ENCODE assay signal across 2 cellular contexts in the genomic region with DNA sequence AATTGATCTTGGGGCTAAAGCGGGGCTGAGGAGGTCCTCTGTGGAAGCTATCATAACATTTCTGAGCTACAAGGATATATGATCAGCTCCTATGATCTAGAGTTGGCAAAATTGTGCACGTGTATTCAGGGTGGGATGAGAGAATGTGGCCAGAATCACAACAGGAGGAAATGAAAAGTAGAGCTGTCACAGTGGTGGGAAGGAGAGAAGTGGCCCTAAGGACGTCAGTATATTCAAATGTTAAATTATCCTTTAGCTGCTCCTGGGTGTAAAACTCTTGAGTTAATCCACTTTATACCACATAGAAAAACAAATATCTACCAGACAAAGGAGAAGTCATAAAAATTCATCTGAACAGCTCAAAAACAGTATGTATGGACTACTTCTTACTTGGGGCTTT.
TF ChIP-seq lines count a peak whose summit lies in the region.

No MANE protein-coding gene starts in this region.

TF ChIP-seq in GM23338, 12 proteins besides CTCF, POLR2A, EP300 and RAD21:
- TF ChIP-seq JUNB (IDR thresholded peaks at IDR 0.05; ENCODE audit: unreplicated experiment) (no peak), EZH2 (IDR thresholded peaks at IDR 0.05; ENCODE audit: low read depth, unreplicated experiment) (no peak), ZNF114 (CRISPR knock-in tag; IDR thresholded peaks at IDR 0.05) (no peak), NANOG (IDR thresholded peaks at IDR 0.05; ENCODE audit: borderline replicate concordance) (no peak), POLR2AphosphoS5 (IDR thresholded peaks at IDR 0.05; ENCODE audit: low read depth) (no peak), STAT1 (IDR thresholded peaks at IDR 0.05; ENCODE audit: unreplicated experiment) (no peak), CREB1 (CRISPR knock-in tag; IDR thresholded peaks at IDR 0.05; ENCODE audit: low read depth) (no peak)
- TF ChIP-seq, protein P1, sequence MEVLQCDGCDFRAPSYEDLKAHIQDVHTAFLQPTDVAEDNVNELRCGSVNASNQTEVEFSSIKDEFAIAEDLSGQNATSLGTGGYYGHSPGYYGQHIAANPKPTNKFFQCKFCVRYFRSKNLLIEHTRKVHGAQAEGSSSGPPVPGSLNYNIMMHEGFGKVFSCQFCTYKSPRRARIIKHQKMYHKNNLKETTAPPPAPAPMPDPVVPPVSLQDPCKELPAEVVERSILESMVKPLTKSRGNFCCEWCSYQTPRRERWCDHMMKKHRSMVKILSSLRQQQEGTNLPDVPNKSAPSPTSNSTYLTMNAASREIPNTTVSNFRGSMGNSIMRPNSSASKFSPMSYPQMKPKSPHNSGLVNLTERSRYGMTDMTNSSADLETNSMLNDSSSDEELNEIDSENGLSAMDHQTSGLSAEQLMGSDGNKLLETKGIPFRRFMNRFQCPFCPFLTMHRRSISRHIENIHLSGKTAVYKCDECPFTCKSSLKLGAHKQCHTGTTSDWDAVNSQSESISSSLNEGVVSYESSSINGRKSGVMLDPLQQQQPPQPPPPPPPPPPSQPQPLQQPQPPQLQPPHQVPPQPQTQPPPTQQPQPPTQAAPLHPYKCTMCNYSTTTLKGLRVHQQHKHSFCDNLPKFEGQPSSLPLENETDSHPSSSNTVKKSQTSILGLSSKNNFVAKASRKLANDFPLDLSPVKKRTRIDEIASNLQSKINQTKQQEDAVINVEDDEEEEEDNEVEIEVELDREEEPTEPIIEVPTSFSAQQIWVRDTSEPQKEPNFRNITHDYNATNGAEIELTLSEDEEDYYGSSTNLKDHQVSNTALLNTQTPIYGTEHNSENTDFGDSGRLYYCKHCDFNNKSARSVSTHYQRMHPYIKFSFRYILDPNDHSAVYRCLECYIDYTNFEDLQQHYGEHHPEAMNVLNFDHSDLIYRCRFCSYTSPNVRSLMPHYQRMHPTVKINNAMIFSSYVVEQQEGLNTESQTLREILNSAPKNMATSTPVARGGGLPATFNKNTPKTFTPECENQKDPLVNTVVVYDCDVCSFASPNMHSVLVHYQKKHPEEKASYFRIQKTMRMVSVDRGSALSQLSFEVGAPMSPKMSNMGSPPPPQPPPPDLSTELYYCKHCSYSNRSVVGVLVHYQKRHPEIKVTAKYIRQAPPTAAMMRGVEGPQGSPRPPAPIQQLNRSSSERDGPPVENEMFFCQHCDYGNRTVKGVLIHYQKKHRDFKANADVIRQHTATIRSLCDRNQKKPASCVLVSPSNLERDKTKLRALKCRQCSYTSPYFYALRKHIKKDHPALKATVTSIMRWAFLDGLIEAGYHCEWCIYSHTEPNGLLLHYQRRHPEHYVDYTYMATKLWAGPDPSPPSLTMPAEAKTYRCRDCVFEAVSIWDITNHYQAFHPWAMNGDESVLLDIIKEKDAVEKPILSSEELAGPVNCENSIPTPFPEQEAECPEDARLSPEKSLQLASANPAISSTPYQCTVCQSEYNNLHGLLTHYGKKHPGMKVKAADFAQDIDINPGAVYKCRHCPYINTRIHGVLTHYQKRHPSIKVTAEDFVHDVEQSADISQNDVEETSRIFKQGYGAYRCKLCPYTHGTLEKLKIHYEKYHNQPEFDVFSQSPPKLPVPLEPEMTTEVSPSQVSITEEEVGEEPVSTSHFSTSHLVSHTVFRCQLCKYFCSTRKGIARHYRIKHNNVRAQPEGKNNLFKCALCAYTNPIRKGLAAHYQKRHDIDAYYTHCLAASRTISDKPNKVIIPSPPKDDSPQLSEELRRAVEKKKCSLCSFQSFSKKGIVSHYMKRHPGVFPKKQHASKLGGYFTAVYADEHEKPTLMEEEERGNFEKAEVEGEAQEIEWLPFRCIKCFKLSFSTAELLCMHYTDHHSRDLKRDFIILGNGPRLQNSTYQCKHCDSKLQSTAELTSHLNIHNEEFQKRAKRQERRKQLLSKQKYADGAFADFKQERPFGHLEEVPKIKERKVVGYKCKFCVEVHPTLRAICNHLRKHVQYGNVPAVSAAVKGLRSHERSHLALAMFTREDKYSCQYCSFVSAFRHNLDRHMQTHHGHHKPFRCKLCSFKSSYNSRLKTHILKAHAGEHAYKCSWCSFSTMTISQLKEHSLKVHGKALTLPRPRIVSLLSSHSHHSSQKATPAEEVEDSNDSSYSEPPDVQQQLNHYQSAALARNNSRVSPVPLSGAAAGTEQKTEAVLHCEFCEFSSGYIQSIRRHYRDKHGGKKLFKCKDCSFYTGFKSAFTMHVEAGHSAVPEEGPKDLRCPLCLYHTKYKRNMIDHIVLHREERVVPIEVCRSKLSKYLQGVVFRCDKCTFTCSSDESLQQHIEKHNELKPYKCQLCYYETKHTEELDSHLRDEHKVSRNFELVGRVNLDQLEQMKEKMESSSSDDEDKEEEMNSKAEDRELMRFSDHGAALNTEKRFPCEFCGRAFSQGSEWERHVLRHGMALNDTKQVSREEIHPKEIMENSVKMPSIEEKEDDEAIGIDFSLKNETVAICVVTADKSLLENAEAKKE (CRISPR knock-in tag; IDR thresholded peaks at IDR 0.05), result no peak
TF ChIP-seq in GM23338: peak in this region for 0.

TF ChIP-seq in IMR-90, 13 proteins besides CTCF, POLR2A, EP300 and RAD21:
- TF ChIP-seq MAFK (IDR thresholded peaks at IDR 0.05; ENCODE audit: low read depth, low read length) (no peak), CHD1 (IDR thresholded peaks at IDR 0.05; ENCODE audit: low read depth, low read length) (no peak)
